11 cellular contexts compared by ENCODE assay signal in the genomic region with DNA sequence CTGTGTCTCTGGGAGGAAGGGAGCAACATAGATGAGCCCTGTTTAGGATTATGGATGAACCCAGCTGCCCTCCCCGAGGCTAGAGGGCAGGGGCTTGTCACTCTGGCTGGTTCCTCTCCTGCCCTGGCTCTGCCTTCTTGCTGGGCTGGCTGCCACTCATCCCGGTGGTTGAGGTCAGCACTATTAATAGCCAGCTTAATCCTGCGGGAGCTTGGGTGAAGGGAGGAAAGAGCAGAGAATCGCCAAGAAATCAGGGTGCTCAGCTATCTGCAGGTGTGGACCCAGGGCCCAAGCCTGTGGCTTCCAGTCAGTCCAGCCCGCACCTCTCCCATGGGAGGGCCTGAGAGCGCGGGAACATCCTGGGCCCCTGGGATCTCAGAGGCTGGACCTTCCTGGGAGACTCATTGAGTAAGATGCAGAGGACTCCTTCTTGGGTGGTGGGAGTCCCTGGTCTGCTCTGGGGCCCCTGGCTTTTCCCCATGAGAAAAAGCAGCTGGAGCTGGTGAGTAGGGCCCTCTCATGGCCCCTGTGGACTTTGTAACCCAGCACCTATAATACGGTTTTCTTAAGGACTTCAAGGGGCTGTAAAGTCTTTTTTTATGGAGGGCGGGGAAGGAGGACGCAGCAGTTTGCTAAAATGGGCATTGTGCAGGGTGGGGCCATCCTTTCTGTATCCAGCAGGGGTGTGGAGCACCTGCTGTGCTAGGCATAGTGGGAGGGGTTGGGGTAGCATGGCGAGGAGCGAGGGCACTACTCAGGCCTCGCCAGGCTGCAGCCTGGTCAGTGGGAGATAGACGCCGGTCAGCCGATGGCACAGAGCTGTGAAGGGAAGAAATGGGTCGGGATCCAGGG. TPM values are rescaled to one million over a fixed set of nuclear protein-coding genes. Genes with fewer than 3 reads are reported as not detected.
DNase-seq lines count a peak whose midpoint lies in the region; TF ChIP-seq lines count a peak whose summit lies in the region.
"Had no signal": no experiment of that assay in that cellular context is flagged by ENCODE, and none has a peak within 500 bp of the region (broad histone marks: within the 10 kb centered on the region; RNA-seq: fewer than 3 reads in every experiment).

No MANE protein-coding gene starts in this region.

- no peaks in the 10 kb centered on the region for H3K27me3 ChIP-seq in liver (ENCODE audit: control insufficient read depth in 4 of 4, insufficient read depth in 4 of 4, low read length in 3 of 4)
- no peaks in the 10 kb centered on the region for H3K27me3 ChIP-seq in tibial artery

- no peak overlapping the region for H3K9ac ChIP-seq in liver (ENCODE audit: low read depth in 1 of 2, low read length in 2 of 2)
- H3K9ac ChIP-seq: KMS-11 had no signal

- no peaks in the 10 kb centered on the region for H3K36me3 ChIP-seq in liver (ENCODE audit: control insufficient read depth in 4 of 4, insufficient read depth in 3 of 4, low read depth in 1 of 4, low read length in 3 of 4)
- no peaks in the 10 kb centered on the region for H3K36me3 ChIP-seq in tibial artery

- TF ChIP-seq RAD21 in liver (IDR thresholded peaks at IDR 0.05) = no peak

- intact Hi-C loops in tibial artery (cut with DNase I; ENCODE audit: low total_unique reads) = no loop called here

- DNase-seq in NCI-H187 treated with DMSO at 0.1 percent for 48 hours (lab: John Stamatoyannopoulos, UW) = peak; percentile 36
- peak; percentile 85 for DNase-seq in cerebellar cortex (ENCODE audit: low spot score)
- peak; percentile 44 to 78 for DNase-seq in tibial artery
- no peak for DNase-seq in HUDEP-2 (lab: John Stamatoyannopoulos, UW; ENCODE audit: unreplicated experiment in 76 of 76)
- no peak for DNase-seq in central memory CD4-positive, alpha-beta T cell
- no peak for DNase-seq in DMS79 (lab: John Stamatoyannopoulos, UW)
- no peak for DNase-seq in T-helper 2 cell
- DNase-seq: kidney glomerular epithelial cell, T1000 had no signal

- H3K4me3 ChIP-seq in liver (ENCODE audit: low read depth in 1 of 3, low read length in 3 of 3) = no peak overlapping the region
- H3K4me3 ChIP-seq in tibial artery = no peak overlapping the region

- H3K27ac ChIP-seq in liver (ENCODE audit: low read depth in 1 of 2, low read length in 2 of 2) = peak overlapping the region in 1 of 2 donors; percentile 52
- H3K27ac ChIP-seq in tibial artery = peak overlapping the region; percentile 54 to 56
- H3K27ac ChIP-seq: KMS-11 had no signal

- H3K9me3 ChIP-seq in liver (ENCODE audit: control insufficient read depth in 4 of 4, low read length in 3 of 4) = no peaks in the 10 kb centered on the region
- H3K9me3 ChIP-seq in tibial artery = no peaks in the 10 kb centered on the region

- WGBS in liver = 70% methylated on average over 17 of the region's 17 CpGs

- peaks cover 1 to 18% (median 9%) of the 10 kb centered on the region in 4 donors for H3K4me1 ChIP-seq in liver (ENCODE audit: control insufficient read depth in 4 of 4, insufficient read depth in 4 of 4, low read length in 3 of 4)
- H3K4me1 ChIP-seq in tibial artery = peaks cover 0 to 22% (median 19%) of the 10 kb centered on the region in 4 donors

- TF ChIP-seq CTCF in liver (IDR thresholded peaks at IDR 0.05; ENCODE audit: low read depth, low read length, missing input control) (no peak), tibial artery (IDR thresholded peaks at IDR 0.05) (no peak)

TF ChIP-seq in liver, 16 proteins besides CTCF, POLR2A, EP300 and RAD21:
- TF ChIP-seq FOXA1 (IDR thresholded peaks at IDR 0.05) (no peak), JUND (IDR thresholded peaks at IDR 0.05) (peak in 1 of 2 donors; percentile 39), RXRA (IDR thresholded peaks at IDR 0.05) (peak; percentile 65 to 66), HNF4A (conservative IDR thresholded peaks at IDR 0.05) (peak; percentile 5 to 36), TAF1 (conservative IDR thresholded peaks at IDR 0.05) (no peak)
- TF ChIP-seq, protein P1, sequence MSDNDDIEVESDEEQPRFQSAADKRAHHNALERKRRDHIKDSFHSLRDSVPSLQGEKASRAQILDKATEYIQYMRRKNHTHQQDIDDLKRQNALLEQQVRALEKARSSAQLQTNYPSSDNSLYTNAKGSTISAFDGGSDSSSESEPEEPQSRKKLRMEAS (IDR thresholded peaks at IDR 0.05) = no peak

RNA-seq across cellular contexts. Expression of a gene that starts 27.4 kb away (rescaled TPM):
- total RNA-seq in liver = 10 to 100 TPM; 17.0 to 19.8 TPM
- 10 to 100 TPM; 10.0 to 15.2 TPM for polyA plus RNA-seq in liver

RNA-seq across cellular contexts. Expression of a gene that starts 27.9 kb away (rescaled TPM):
- total RNA-seq in liver = 1 to 10 TPM; 1.9 to 2.2 TPM
- polyA plus RNA-seq in liver = 1 to 10 TPM in 1 of 2 donors, under 1 TPM in 1; 0.82 to 2.3 TPM

RNA-seq across cellular contexts. Expression of a gene that starts 48.8 kb away (rescaled TPM):
- 10 to 100 TPM; 12.0 to 15.1 TPM for total RNA-seq in liver
- 10 to 100 TPM in 1 of 2 donors, 1 to 10 TPM in 1; 6.4 to 12.6 TPM for polyA plus RNA-seq in liver

RNA-seq across cellular contexts. Expression of a gene that starts 55.2 kb away (rescaled TPM):
- total RNA-seq in liver = 1 to 10 TPM; 1.4 to 4.2 TPM
- 1 to 10 TPM in 1 of 2 donors, under 1 TPM in 1; 0.82 to 2.4 TPM for polyA plus RNA-seq in liver

Comparison
In these comparisons a context has a peak if more than half of its experiments do, and no peak if none do; other contexts are left out.
1. DNase-seq: peak in NCI-H187 treated with DMSO at 0.1 percent for 48 hours (single experiment), cerebellar cortex (single experiment) and tibial artery (2 of 2); none in HUDEP-2 (0 of 76), central memory CD4-positive, alpha-beta T cell (single experiment), DMS79 (single experiment) and T-helper 2 cell (0 of 5).